Comparison of ENCODE assay signal across 8 cellular contexts in the genomic region with DNA sequence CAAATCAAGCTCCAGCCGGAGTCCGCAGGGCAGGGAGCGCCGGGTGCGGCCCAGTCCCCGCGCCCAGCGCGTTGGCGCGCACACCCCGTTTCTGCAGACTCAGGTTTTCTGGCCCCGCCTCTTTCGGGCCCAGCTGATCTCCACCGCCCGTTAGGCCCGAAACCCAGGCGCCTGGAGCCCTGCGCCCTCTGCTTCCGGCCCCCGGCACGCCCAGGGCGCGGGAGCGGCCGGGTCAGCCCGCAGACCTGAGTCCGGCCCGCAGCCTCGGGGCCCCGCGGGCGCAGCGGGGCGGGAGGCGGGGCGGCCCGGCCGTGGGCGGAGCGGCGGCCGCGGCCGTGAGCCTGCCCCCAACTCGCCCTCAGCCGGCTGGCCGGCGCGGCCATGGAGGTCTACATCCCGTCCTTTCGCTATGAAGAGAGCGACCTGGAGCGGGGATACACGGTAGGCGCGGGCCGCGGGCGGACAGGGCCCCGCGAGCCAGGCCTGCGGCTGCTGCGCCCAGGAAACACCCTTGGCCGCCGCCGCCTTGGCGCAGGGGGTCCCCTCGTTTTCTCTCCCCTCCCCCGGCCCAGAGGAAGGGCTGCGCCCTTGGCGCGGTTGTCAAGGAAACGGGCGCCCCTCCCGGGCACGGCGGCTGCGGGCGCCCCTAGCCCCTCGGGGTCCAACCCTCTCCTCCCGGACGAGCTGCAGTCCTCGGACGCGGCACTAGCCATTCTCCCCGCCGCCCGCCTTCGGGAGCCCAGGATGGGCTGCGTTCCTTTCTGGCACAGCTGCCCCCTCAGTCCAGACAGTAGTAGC. TPM values are rescaled to one million over a fixed set of nuclear protein-coding genes. Genes with fewer than 3 reads are reported as not detected.
DNase-seq lines count a peak whose midpoint lies in the region; ATAC-seq and TF ChIP-seq lines count a peak whose summit lies in the region.

A gene with protein sequence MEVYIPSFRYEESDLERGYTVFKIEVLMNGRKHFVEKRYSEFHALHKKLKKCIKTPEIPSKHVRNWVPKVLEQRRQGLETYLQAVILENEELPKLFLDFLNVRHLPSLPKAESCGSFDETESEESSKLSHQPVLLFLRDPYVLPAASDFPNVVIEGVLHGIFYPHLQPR (plus strand): TSS at position 361 of the 798 bp plus-strand sequence. CDS start 21 bp downstream, at position 382.

- peak within 1 kb of the TSS; percentile 74 to 95 (median 84) for H3K27ac Mint-ChIP-seq in naive B cell
- peak within 1 kb of the TSS; percentile 90 for H3K27ac Mint-ChIP-seq in stimulated activated effector memory CD8-positive, alpha-beta T cell treated with anti-CD3 and anti-CD28 coated beads, Interleukin-12 subunit alpha, Interleukin-12 subunit beta, amount 100 ng/mL, for 72 hours

- no peaks in the 10 kb centered on the region for H3K9me3 Mint-ChIP-seq in naive B cell
- no peaks in the 10 kb centered on the region for H3K9me3 Mint-ChIP-seq in stimulated activated effector memory CD8-positive, alpha-beta T cell treated with anti-CD3 and anti-CD28 coated beads, Interleukin-12 subunit alpha, Interleukin-12 subunit beta, amount 100 ng/mL, for 72 hours

- ATAC-seq in GM19455 (IDR thresholded peaks at IDR 0.05; ENCODE audit: unreplicated experiment) (peak; percentile 86), HG03571 (IDR thresholded peaks at IDR 0.05; ENCODE audit: unreplicated experiment) (peak; percentile 85), naive B cell (ENCODE audit: low read depth in 2 of 2) (peak; percentile 81 to 84)
- ATAC-seq in stimulated activated effector memory CD8-positive, alpha-beta T cell treated with anti-CD3 and anti-CD28 coated beads, Interleukin-12 subunit alpha, Interleukin-12 subunit beta, amount 100 ng/mL, for 72 hours, result peak; percentile 88

- DNase-seq in COLO829 (ENCODE audit: low spot score), result peak; percentile 28
- DNase-seq in activated T-helper 1 cell treated with anti-CD3 and anti-CD28 coated beads, Interleukin-2, amount 50 U/mL, for 16 hours (ENCODE audit: low read depth in 1 of 2, low spot score in 1 of 2), result peak; percentile 44 to 54
- peak; percentile 61 for DNase-seq in fibroblast of mammary gland (ENCODE audit: low read depth)
- DNase-seq in naive B cell, result peak; percentile 69
- DNase-seq in stimulated activated effector memory CD8-positive, alpha-beta T cell treated with anti-CD3 and anti-CD28 coated beads, Interleukin-12 subunit alpha, Interleukin-12 subunit beta, amount 100 ng/mL, for 72 hours (ENCODE audit: low spot score in 2 of 2), result peak; percentile 61 to 86

- TF ChIP-seq CTCF in fibroblast of mammary gland (conservative IDR thresholded peaks at IDR 0.05; ENCODE audit: control insufficient read depth, insufficient read depth, low read depth, low read length), result no peak

- H3K4me3 ChIP-seq in fibroblast of mammary gland (ENCODE audit: control insufficient read depth, low read depth, low read length), result peak within 1 kb of the TSS; percentile 68

- H3K4me1 Mint-ChIP-seq in naive B cell, result peaks cover 20 to 36% (median 34%) of the 10 kb centered on the region in 3 donors
- peaks cover 29% of the 10 kb centered on the region for H3K4me1 Mint-ChIP-seq in stimulated activated effector memory CD8-positive, alpha-beta T cell treated with anti-CD3 and anti-CD28 coated beads, Interleukin-12 subunit alpha, Interleukin-12 subunit beta, amount 100 ng/mL, for 72 hours

- peak within 1 kb of the TSS; percentile 81 to 94 (median 91) for H3K4me3 Mint-ChIP-seq in naive B cell
- peak within 1 kb of the TSS; percentile 79 for H3K4me3 Mint-ChIP-seq in stimulated activated effector memory CD8-positive, alpha-beta T cell treated with anti-CD3 and anti-CD28 coated beads, Interleukin-12 subunit alpha, Interleukin-12 subunit beta, amount 100 ng/mL, for 72 hours

- H3K36me3 Mint-ChIP-seq in naive B cell, result no peaks in the 10 kb centered on the region
- H3K36me3 Mint-ChIP-seq in stimulated activated effector memory CD8-positive, alpha-beta T cell treated with anti-CD3 and anti-CD28 coated beads, Interleukin-12 subunit alpha, Interleukin-12 subunit beta, amount 100 ng/mL, for 72 hours, result no peaks in the 10 kb centered on the region

- no peaks in the 10 kb centered on the region for H3K27me3 Mint-ChIP-seq in naive B cell

TF ChIP-seq in PFSK-1, 5 proteins besides CTCF, POLR2A, EP300 and RAD21:
- TF ChIP-seq SIN3A (IDR thresholded peaks at IDR 0.05; ENCODE audit: borderline replicate concordance, insufficient read depth, low read length), result no peak
- TF ChIP-seq, protein P1, sequence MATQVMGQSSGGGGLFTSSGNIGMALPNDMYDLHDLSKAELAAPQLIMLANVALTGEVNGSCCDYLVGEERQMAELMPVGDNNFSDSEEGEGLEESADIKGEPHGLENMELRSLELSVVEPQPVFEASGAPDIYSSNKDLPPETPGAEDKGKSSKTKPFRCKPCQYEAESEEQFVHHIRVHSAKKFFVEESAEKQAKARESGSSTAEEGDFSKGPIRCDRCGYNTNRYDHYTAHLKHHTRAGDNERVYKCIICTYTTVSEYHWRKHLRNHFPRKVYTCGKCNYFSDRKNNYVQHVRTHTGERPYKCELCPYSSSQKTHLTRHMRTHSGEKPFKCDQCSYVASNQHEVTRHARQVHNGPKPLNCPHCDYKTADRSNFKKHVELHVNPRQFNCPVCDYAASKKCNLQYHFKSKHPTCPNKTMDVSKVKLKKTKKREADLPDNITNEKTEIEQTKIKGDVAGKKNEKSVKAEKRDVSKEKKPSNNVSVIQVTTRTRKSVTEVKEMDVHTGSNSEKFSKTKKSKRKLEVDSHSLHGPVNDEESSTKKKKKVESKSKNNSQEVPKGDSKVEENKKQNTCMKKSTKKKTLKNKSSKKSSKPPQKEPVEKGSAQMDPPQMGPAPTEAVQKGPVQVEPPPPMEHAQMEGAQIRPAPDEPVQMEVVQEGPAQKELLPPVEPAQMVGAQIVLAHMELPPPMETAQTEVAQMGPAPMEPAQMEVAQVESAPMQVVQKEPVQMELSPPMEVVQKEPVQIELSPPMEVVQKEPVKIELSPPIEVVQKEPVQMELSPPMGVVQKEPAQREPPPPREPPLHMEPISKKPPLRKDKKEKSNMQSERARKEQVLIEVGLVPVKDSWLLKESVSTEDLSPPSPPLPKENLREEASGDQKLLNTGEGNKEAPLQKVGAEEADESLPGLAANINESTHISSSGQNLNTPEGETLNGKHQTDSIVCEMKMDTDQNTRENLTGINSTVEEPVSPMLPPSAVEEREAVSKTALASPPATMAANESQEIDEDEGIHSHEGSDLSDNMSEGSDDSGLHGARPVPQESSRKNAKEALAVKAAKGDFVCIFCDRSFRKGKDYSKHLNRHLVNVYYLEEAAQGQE (IDR thresholded peaks at IDR 0.05; ENCODE audit: insufficient read depth in 1 of 2, low read depth in 2 of 2, low read length in 2 of 2), result no peak
- peak; percentile 39; the same call in 1 of the 2 replicates for TF ChIP-seq POLR2AphosphoS5 (IDR thresholded peaks at IDR 0.05; ENCODE audit: low read depth, low read length)
- TF ChIP-seq TAF1 (IDR thresholded peaks at IDR 0.05; ENCODE audit: borderline replicate concordance, insufficient read depth, low read length), result no peak
- peak; percentile 15 for TF ChIP-seq FOXP2 (optimal IDR thresholded peaks at IDR 0.05; ENCODE audit: borderline replicate concordance, extremely low read depth, extremely low read length, insufficient read depth)
TF ChIP-seq in PFSK-1: peak in this region for 2.

RNA-seq across cellular contexts. Expression of the gene that starts here (rescaled TPM):
- 18.2 TPM for polyA plus RNA-seq in PFSK-1 (2012; ENCODE audit: insufficient read length, low read depth)
- polyA plus RNA-seq in naive B cell (ENCODE audit: low read depth in 6 of 6), result 1 to 10 TPM in 4 of 6 donors, under 1 TPM in 2; 0.65 to 2.9 (median 2.1) TPM

Comparison
In these comparisons a context has a peak if more than half of its experiments do, and no peak if none do; other contexts are left out.
1. Peak in every context shown above with its lines: DNase-seq, ATAC-seq and H3K4me3 ChIP-seq.